ENCODE assay signal across 30 cellular contexts in genomic region chr7:128944487-128945236, GRCh38. TPM values are rescaled to one million over a fixed set of nuclear protein-coding genes. Genes with fewer than 3 reads are reported as not detected.
"Had no signal": no experiment of that assay in that cellular context is flagged by ENCODE, and none has a peak within 500 bp of the region (broad histone marks: within the 10 kb centered on the region; RNA-seq: fewer than 3 reads in every experiment).

No MANE protein-coding gene starts in this region.

- H3K4me3 Mint-ChIP-seq: activated CD4-positive, alpha-beta T cell treated with anti-CD3 and anti-CD28 coated beads for 36 hours; activated naive CD8-positive, alpha-beta T cell; activated T-cell treated with anti-CD3 and anti-CD28 coated beads, Interleukin-2, amount 50 U/mL, for 72 hours; immature natural killer cell; T-helper 2 cell treated with Interferon-gamma antibody and Interleukin-4, amounts not matched to agents 5 μg/mL and 100 μg/mL, for 36 hours had no signal

- FAIRE-seq: bronchial epithelial cell, kidney, pancreas, small intestine, urothelium cell line had no signal

- H3K27ac ChIP-seq: colonic mucosa, dorsolateral prefrontal cortex, gastroesophageal sphincter, pancreas, prostate gland, sigmoid colon, transverse colon had no signal

- DNase-seq: activated CD4-positive, alpha-beta T cell treated with anti-CD3 and anti-CD28 coated beads for 36 hours; activated CD4-positive, CD25-positive, alpha-beta regulatory T cell; activated naive CD4-positive, alpha-beta T cell treated with Interleukin-2 at 50 U/mL for 16 hours; activated T-cell treated with anti-CD3 and anti-CD28 coated beads for 4 hours; activated T-cell treated with anti-CD3 and anti-CD28 coated beads, Interleukin-2, amount 50 U/mL, for 72 hours; anterior cingulate cortex; cerebellar nuclear complex; colonic mucosa; dorsolateral prefrontal cortex; effector memory CD4-positive, alpha-beta T cell; hippocampal formation; immature natural killer cell; kidney; left colon; mammary epithelial cell; pancreas; retina; sigmoid colon; small intestine; stimulated activated CD4-positive, alpha-beta T cell treated with anti-CD3 and anti-CD28 coated beads, Interleukin-4, amount 100 ng/mL, for 4 hours; stimulated activated CD8-positive, alpha-beta memory T cell treated with anti-CD3 and anti-CD28 coated beads, Interleukin-4, amount 100 ng/mL, for 48 hours; stimulated activated naive CD4-positive, alpha-beta T cell; transverse colon had no signal

- H3K27me3 ChIP-seq: colonic mucosa, pancreas, transverse colon had no signal

- H3K9me3 ChIP-seq: colonic mucosa, gastroesophageal sphincter, pancreas, prostate gland, sigmoid colon, transverse colon had no signal

- H3K27ac Mint-ChIP-seq: activated CD4-positive, alpha-beta T cell treated with anti-CD3 and anti-CD28 coated beads for 36 hours; activated naive CD8-positive, alpha-beta T cell; immature natural killer cell; T-helper 2 cell treated with Interferon-gamma antibody and Interleukin-4, amounts not matched to agents 5 μg/mL and 100 μg/mL, for 36 hours had no signal

- ATAC-seq: activated CD4-positive, alpha-beta T cell treated with anti-CD3 and anti-CD28 coated beads for 36 hours; activated T-cell treated with anti-CD3 and anti-CD28 coated beads, Interleukin-2, amount 50 U/mL, for 72 hours; gastroesophageal sphincter; left colon; pancreas had no signal

- H3K36me3 ChIP-seq: colonic mucosa, prostate gland, sigmoid colon, transverse colon had no signal

- H3K36me3 Mint-ChIP-seq: activated naive CD8-positive, alpha-beta T cell had no signal

- H3K4me3 ChIP-seq: colonic mucosa, dorsolateral prefrontal cortex, gastroesophageal sphincter, pancreas, prostate gland, sigmoid colon, transverse colon had no signal

- H3K4me1 ChIP-seq: colonic mucosa, gastroesophageal sphincter, pancreas, prostate gland, sigmoid colon, transverse colon had no signal

- H3K9me3 Mint-ChIP-seq: activated T-cell treated with anti-CD3 and anti-CD28 coated beads, Interleukin-2, amount 50 U/mL, for 72 hours; immature natural killer cell; T-helper 2 cell treated with Interferon-gamma antibody and Interleukin-4, amounts not matched to agents 5 μg/mL and 100 μg/mL, for 36 hours had no signal

RNA-seq across cellular contexts. Expression of gene IRF5, which starts 6.9 kb away (rescaled TPM):
- polyA plus RNA-seq: neural cell had no signal

RNA-seq across cellular contexts. Expression of gene KCP, which starts 34.2 kb away (rescaled TPM):
- total RNA-seq: activated CD4-positive, alpha-beta T cell treated with anti-CD3 and anti-CD28 coated beads for 36 hours had no signal
